21 cellular contexts compared by ENCODE assay signal in genomic region chr15:57190208-57190607, GRCh38.
"Had no signal": no experiment of that assay in that cellular context is flagged by ENCODE, and none has a peak within 500 bp of the region (broad histone marks: within the 10 kb centered on the region; RNA-seq: fewer than 3 reads in every experiment).

No MANE protein-coding gene starts in this region.

- H3K27me3 Mint-ChIP-seq: activated B cell treated with CpG ODN at 0.5 μM for 24 hours; activated CD8-positive, alpha-beta T cell treated with anti-CD3 and anti-CD28 coated beads for 36 hours; activated naive CD8-positive, alpha-beta T cell; naive B cell had no signal

- H3K4me3 ChIP-seq: dorsolateral prefrontal cortex, gastrocnemius medialis, heart right ventricle, lung, tibial nerve, uterus had no signal

- H3K27ac Mint-ChIP-seq: activated B cell treated with CpG ODN at 0.5 μM for 24 hours; activated CD8-positive, alpha-beta T cell treated with anti-CD3 and anti-CD28 coated beads for 36 hours; activated naive CD8-positive, alpha-beta T cell had no signal

- DNase-seq: activated B cell treated with CpG ODN at 0.5 μM for 24 hours; activated CD4-positive, alpha-beta T cell treated with anti-CD3 and anti-CD28 coated beads for 48 hours; activated CD8-positive, alpha-beta T cell treated with anti-CD3 and anti-CD28 coated beads for 36 hours; activated gamma-delta T cell; activated T-cell treated with anti-CD3 and anti-CD28 coated beads, Interleukin-2, amount 50 U/mL, for 48 hours; amniotic stem cell; dorsolateral prefrontal cortex; endodermal cell; gastrocnemius medialis; heart right ventricle; left cardiac atrium; naive B cell; retina; stimulated activated CD4-positive, alpha-beta T cell treated with anti-CD3 and anti-CD28 coated beads, Interleukin-12 subunit alpha, Interleukin-12 subunit beta, amount 100 ng/mL, for 4 hours; stimulated activated naive CD4-positive, alpha-beta T cell; substantia nigra; uterus had no signal

- H3K9me3 ChIP-seq: gastrocnemius medialis, heart right ventricle, tibial nerve, uterus had no signal

- H3K27me3 ChIP-seq: dorsolateral prefrontal cortex, gastrocnemius medialis, heart right ventricle, tibial nerve, uterus had no signal

- ATAC-seq: activated CD8-positive, alpha-beta T cell treated with anti-CD3 and anti-CD28 coated beads for 36 hours; gastrocnemius medialis; heart right ventricle; left cardiac atrium had no signal

- H3K27ac ChIP-seq: dorsolateral prefrontal cortex, gastrocnemius medialis, heart right ventricle, parathyroid adenoma, tibial nerve, uterus had no signal

- H3K4me1 ChIP-seq: gastrocnemius medialis, heart right ventricle, parathyroid adenoma, tibial nerve, uterus had no signal

- H3K36me3 ChIP-seq: uterus had no signal

- H3K4me1 Mint-ChIP-seq: endodermal cell had no signal

- H3K4me3 Mint-ChIP-seq: activated B cell treated with CpG ODN at 0.5 μM for 24 hours; activated CD8-positive, alpha-beta T cell treated with anti-CD3 and anti-CD28 coated beads for 36 hours; activated naive CD8-positive, alpha-beta T cell; endodermal cell; naive B cell had no signal

- H3K9me3 Mint-ChIP-seq: activated B cell treated with CpG ODN at 0.5 μM for 24 hours had no signal
